21 cellular contexts compared by ENCODE assay signal in genomic region chr12:58479403-58479802, GRCh38.
DNase-seq lines count a peak whose midpoint lies in the region; ATAC-seq and TF ChIP-seq lines count a peak whose summit lies in the region.
"Had no signal": no experiment of that assay in that cellular context is flagged by ENCODE, and none has a peak within 500 bp of the region (broad histone marks: within the 10 kb centered on the region; RNA-seq: fewer than 3 reads in every experiment).

No MANE protein-coding gene starts in this region.

- ATAC-seq in IMR-90 (ENCODE audit: low read depth) (no peak), GM19397 (IDR thresholded peaks at IDR 0.05; ENCODE audit: unreplicated experiment) (no peak)
- ATAC-seq: CD8-positive, alpha-beta T cell; Panc1 had no signal

- no peak overlapping the region for H3K18ac ChIP-seq in IMR-90 (ENCODE audit: low read depth, low read length)

- H4K91ac ChIP-seq in IMR-90 (ENCODE audit: insufficient read depth, low read depth, low read length), result no peak overlapping the region

- no peak for TF ChIP-seq RAD21 in IMR-90 (IDR thresholded peaks at IDR 0.05; ENCODE audit: low read length)

- H3K27me3 ChIP-seq in IMR-90 (ENCODE audit: control insufficient read depth, insufficient read depth, low read length) (no peaks in the 10 kb centered on the region), SJCRH30 (peaks cover 25% of the 10 kb centered on the region), osteoblast (ENCODE audit: insufficient read depth, low read length) (no peaks in the 10 kb centered on the region)

- H2AK9ac ChIP-seq in IMR-90 (replicated peaks; ENCODE audit: low read depth, low read length, poor library complexity), result no peak overlapping the region

- no peak overlapping the region for H2BK20ac ChIP-seq in IMR-90 (ENCODE audit: low read depth, low read length)

- H4K5ac ChIP-seq in IMR-90 (ENCODE audit: low read depth, low read length), result no peak overlapping the region

- CTCF ChIA-PET in IMR-90 (lab: Yijun Ruan, JAX), result no interaction called here

- H2BK5ac ChIP-seq in IMR-90 (ENCODE audit: low read depth, low read length, poor library complexity, severe bottlenecking), result no peak overlapping the region

- H3K4me1 ChIP-seq in IMR-90 (ENCODE audit: control insufficient read depth, insufficient read depth, low read length) (0 out of 2 replicates have a peak, but pooled peaks cover 3% of the 10 kb centered on the region), SJCRH30 (0 out of 2 replicates have a peak, but pooled peaks cover 3% of the 10 kb centered on the region), osteoblast (ENCODE audit: insufficient read depth, low read length) (peaks cover 14% of the 10 kb centered on the region)
- H3K4me1 ChIP-seq: HAP-1 had no signal

- no peaks in the 10 kb centered on the region for H3K9me3 ChIP-seq in IMR-90 (ENCODE audit: control insufficient read depth, insufficient read depth, low read length)
- no peaks in the 10 kb centered on the region for H3K9me3 ChIP-seq in SJCRH30 (replicated peaks)
- no peaks in the 10 kb centered on the region for H3K9me3 ChIP-seq in osteoblast (ENCODE audit: low read depth, low read length)
- H3K9me3 ChIP-seq: HAP-1 had no signal

- no peaks in the 10 kb centered on the region for H3K9me1 ChIP-seq in IMR-90 (ENCODE audit: insufficient read depth, low read length)

- no peaks in the 10 kb centered on the region for H3K36me3 ChIP-seq in IMR-90 (ENCODE audit: control insufficient read depth, insufficient read depth, low read length)
- H3K36me3 ChIP-seq in SJCRH30, result no peaks in the 10 kb centered on the region
- no peaks in the 10 kb centered on the region for H3K36me3 ChIP-seq in osteoblast (ENCODE audit: insufficient read depth, low read length)
- H3K36me3 ChIP-seq: HAP-1 had no signal

- DNase-seq in NCI-H146 (lab: John Stamatoyannopoulos, UW) (peak; percentile 23), NCI-H146 treated with DMSO at 0.1 percent for 48 hours (lab: John Stamatoyannopoulos, UW; ENCODE audit: unreplicated experiment) (no peak), IMR-90 (no peak), SJCRH30 (peak; percentile 83 to 92), osteoblast (ENCODE audit: insufficient read length, low spot score, missing footprints) (no peak), SIG-M5 (lab: John Stamatoyannopoulos, UW) (no peak)
- DNase-seq in activated naive CD4-positive, alpha-beta T cell (lab: John Stamatoyannopoulos, UW), result no peak
- DNase-seq: AML-193; C1 segment of cervical spinal cord; Calu3; CD8-positive, alpha-beta T cell; DMS79 treated with DMSO at 0.1 percent for 48 hours; KBM-7; NCI-H1092 treated with DMSO at 0.1 percent for 48 hours; NCI-H1694; NCI-H2081; NCI-H526; NK-92 treated with Interleukin-12 subunit alpha and Interleukin-12 subunit beta, amount 100 ng/mL, for 24 hours had no signal

- H2BK15ac ChIP-seq in IMR-90 (ENCODE audit: low read depth, low read length), result no peak overlapping the region

- 0 out of 2 replicates have a peak overlapping the region, but pooled peaks have one; percentile 8 for H3K23ac ChIP-seq in IMR-90 (ENCODE audit: low read depth, low read length)

- BruUV-seq in IMR-90 (replicated peaks; lab: Mats Ljungman, UMichigan), result no TSS peak

- intact Hi-C loops in IMR-90 (cut with micrococcal nuclease), result no loop called here

- H3K4me2 ChIP-seq in IMR-90 (ENCODE audit: low read depth, low read length), result no peak overlapping the region
- no peak overlapping the region for H3K4me2 ChIP-seq in osteoblast (ENCODE audit: insufficient read depth, low read length)

- H3K79me2 ChIP-seq in osteoblast (ENCODE audit: insufficient read depth, low read length), result no peaks in the 10 kb centered on the region

- H3K27ac ChIP-seq in IMR-90 (ENCODE audit: insufficient read depth, low read length), result no peak overlapping the region
- H3K27ac ChIP-seq in SJCRH30, result no peak overlapping the region
- H3K27ac ChIP-seq in osteoblast (ENCODE audit: low read depth, low read length), result no peak overlapping the region

- H3K79me1 ChIP-seq in IMR-90 (ENCODE audit: low read depth in 1 of 2, low read length in 2 of 2), result no peaks in the 10 kb centered on the region

- TF ChIP-seq POLR2A in IMR-90 (IDR thresholded peaks at IDR 0.05; ENCODE audit: low read depth, low read length), result no peak

- dilution Hi-C loops in IMR-90 (cut with HindIII; ENCODE audit: low sequenced_read_pairs, unreplicated experiment), result no loop called here

- no peak overlapping the region for H3K9ac ChIP-seq in IMR-90 (ENCODE audit: low read depth, low read length)

- in situ Hi-C loops in IMR-90 (cut with MboI; ENCODE audit: low sequenced_read_pairs), result no loop called here

- H3K4ac ChIP-seq in IMR-90 (ENCODE audit: low read depth, low read length), result no peak overlapping the region

- H4K8ac ChIP-seq in IMR-90 (ENCODE audit: low read depth in 2 of 2, low read length in 2 of 2), result no peak overlapping the region

- no peak for TF ChIP-seq CTCF in IMR-90 (conservative IDR thresholded peaks at IDR 0.05; ENCODE audit: low read depth, low read length)
- TF ChIP-seq CTCF in osteoblast (IDR thresholded peaks at IDR 0.05; ENCODE audit: extremely low read depth, low read depth, low read length), result no peak

- peak overlapping the region; percentile 44; the same call in 1 of the 2 replicates for H2AK5ac ChIP-seq in IMR-90 (ENCODE audit: low read depth, low read length)

- H4K20me1 ChIP-seq in IMR-90 (ENCODE audit: insufficient read depth, low read length), result no peaks in the 10 kb centered on the region
- H4K20me1 ChIP-seq in osteoblast (ENCODE audit: insufficient read depth, low read length), result no peaks in the 10 kb centered on the region

- H2AFZ ChIP-seq in IMR-90 (replicated peaks; ENCODE audit: low read length, poor library complexity) (peak overlapping the region; percentile 53), osteoblast (ENCODE audit: low read length) (peak overlapping the region; percentile 49)

- H3K56ac ChIP-seq in IMR-90 (ENCODE audit: extremely low read depth, insufficient read depth, low read length), result no peak overlapping the region

- H3K4me3 ChIP-seq in IMR-90 (ENCODE audit: insufficient read depth, low read depth, low read length) (no peak overlapping the region), SJCRH30 (no peak overlapping the region), osteoblast (ENCODE audit: insufficient read depth, low read length) (no peak overlapping the region)
- H3K4me3 ChIP-seq: HAP-1 had no signal

- H3K14ac ChIP-seq in IMR-90 (replicated peaks; ENCODE audit: low read depth, low read length), result no peak overlapping the region

- H2BK120ac ChIP-seq in IMR-90 (ENCODE audit: low read depth, low read length), result no peak overlapping the region

- POLR2A ChIA-PET in IMR-90 (lab: Charles Lee; ENCODE audit: unreplicated experiment), result no interaction called here

TF ChIP-seq in IMR-90, 13 proteins besides CTCF, POLR2A, EP300 and RAD21:
- TF ChIP-seq CEBPB (IDR thresholded peaks at IDR 0.05; ENCODE audit: low read depth, low read length) (no peak), MAFK (IDR thresholded peaks at IDR 0.05; ENCODE audit: low read depth, low read length) (no peak), ELK1 (IDR thresholded peaks at IDR 0.05; ENCODE audit: borderline replicate concordance, low read depth, low read length) (no peak), FOS (IDR thresholded peaks at IDR 0.05; ENCODE audit: low read depth, low read length) (no peak), RCOR1 (IDR thresholded peaks at IDR 0.05; ENCODE audit: insufficient replicate concordance, low read length) (no peak), BHLHE40 (IDR thresholded peaks at IDR 0.05; ENCODE audit: low read depth, low read length) (no peak), MAZ (IDR thresholded peaks at IDR 0.05; ENCODE audit: borderline replicate concordance, low read depth, low read length) (no peak)
TF ChIP-seq in IMR-90: peak in this region for 0.

Comparison
In these comparisons a context has a peak if more than half of its experiments do, and no peak if none do; other contexts are left out.
1. DNase-seq: peak in NCI-H146 (single experiment) and SJCRH30 (2 of 2); none in NCI-H146 treated with DMSO at 0.1 percent for 48 hours (single experiment), IMR-90 (single experiment), osteoblast (single experiment), SIG-M5 (single experiment) and activated naive CD4-positive, alpha-beta T cell (0 of 4).